In genomic region chrX:9788908-9789307, GRCh38 we compare ENCODE assay signal across 12 cellular contexts. TPM values are rescaled to one million over a fixed set of nuclear protein-coding genes. Genes with fewer than 3 reads are reported as not detected.
A peak's percentile ranks its signal among the peaks of the same experiment; 100 is the strongest.
DNase-seq lines count a peak whose midpoint lies in the region; TF ChIP-seq lines count a peak whose summit lies in the region.
"Had no signal": no experiment of that assay in that cellular context is flagged by ENCODE, and none has a peak within 500 bp of the region (broad histone marks: within the 10 kb centered on the region; RNA-seq: fewer than 3 reads in every experiment).

No MANE protein-coding gene starts in this region.

- H3K27ac ChIP-seq in HUES6 (ENCODE audit: low read depth, low read length): peak overlapping the region; percentile 72; the same call in 1 of the 2 replicates
- H3K27ac ChIP-seq in hepatocyte: peak overlapping the region; percentile 59
- H3K27ac ChIP-seq in prostate gland: peak overlapping the region in 1 of 2 donors; percentile 78
- no peak overlapping the region for H3K27ac ChIP-seq in coronary artery

- H3K36me3 ChIP-seq in HUES6 (ENCODE audit: control insufficient read depth, insufficient read depth, low read length) (no peaks in the 10 kb centered on the region), hepatocyte (replicated peaks; ENCODE audit: insufficient read depth, low read depth) (no peaks in the 10 kb centered on the region), prostate gland (no peaks in the 10 kb centered on the region)

- peaks cover 45% of the 10 kb centered on the region for H3K79me2 ChIP-seq in hepatocyte

- no peak overlapping the region for H2AFZ ChIP-seq in hepatocyte

- H3K9me2 ChIP-seq in hepatocyte (replicated peaks; ENCODE audit: insufficient read depth): no peaks in the 10 kb centered on the region

- H3K27me3 ChIP-seq in HUES6 (ENCODE audit: control insufficient read depth, insufficient read depth, low read length) (peaks cover 6% of the 10 kb centered on the region; the same call in 1 of the 2 replicates), hepatocyte (no peaks in the 10 kb centered on the region), prostate gland (replicated peaks; ENCODE audit: insufficient read depth) (no peaks in the 10 kb centered on the region)

- H3K9me3 ChIP-seq in HUES6 (ENCODE audit: control insufficient read depth, insufficient read depth, low read depth, low read length) (no peaks in the 10 kb centered on the region; the same call in 1 of the 2 replicates), hepatocyte (ENCODE audit: low read depth) (no peaks in the 10 kb centered on the region), prostate gland (no peaks in the 10 kb centered on the region)

- WGBS in hepatocyte (ENCODE audit: low lambda C conversion rate, missing lambda C conversion rate): 26% methylated on average over 2 of the region's 2 CpGs
- 30% methylated on average over 2 of the region's 2 CpGs for WGBS in prostate gland

- intact Hi-C loops in prostate gland (cut with DNase I): no loop called here

- DNase-seq in NCI-H748 treated with DMSO at 0.1 percent for 48 hours (lab: John Stamatoyannopoulos, UW): peak; percentile 66
- DNase-seq in hepatocyte (ENCODE audit: low spot score): peak; percentile 51
- DNase-seq in prostate gland (ENCODE audit: low spot score): peak; percentile 73
- DNase-seq in OCI-M2 (lab: John Stamatoyannopoulos, UW; ENCODE audit: unreplicated experiment): no peak
- DNase-seq in medulla oblongata (ENCODE audit: extremely low spot score): no peak
- DNase-seq in coronary artery (ENCODE audit: low spot score): no peak
- DNase-seq: aorta, DMS 273 treated with DMSO at 0.1 percent for 48 hours, erythroblast, kidney glomerular epithelial cell had no signal

- H3K4me3 ChIP-seq in HUES6 (ENCODE audit: low read depth, low read length): peak overlapping the region; percentile 53
- no peak overlapping the region for H3K4me3 ChIP-seq in hepatocyte
- H3K4me3 ChIP-seq in prostate gland: peak overlapping the region in 1 of 2 donors; percentile 59
- H3K4me3 ChIP-seq in coronary artery: no peak overlapping the region

- H3K4me1 ChIP-seq in HUES6 (ENCODE audit: control insufficient read depth, insufficient read depth, low read length): peaks cover 46% of the 10 kb centered on the region
- peaks cover 8% of the 10 kb centered on the region for H3K4me1 ChIP-seq in hepatocyte (ENCODE audit: insufficient read depth)
- H3K4me1 ChIP-seq in prostate gland (replicated peaks): no peaks in the 10 kb centered on the region

- TF ChIP-seq POLR2A in prostate gland (IDR thresholded peaks at IDR 0.05): no peak

- TF ChIP-seq CTCF in hepatocyte (IDR thresholded peaks at IDR 0.05; ENCODE audit: poor library complexity) (no peak), prostate gland (IDR thresholded peaks at IDR 0.05) (no peak), coronary artery (IDR thresholded peaks at IDR 0.05) (no peak)

- peak overlapping the region; percentile 75 for H3K9ac ChIP-seq in HUES6 (ENCODE audit: low read length)

- no peaks in the 10 kb centered on the region for H4K20me1 ChIP-seq in hepatocyte (ENCODE audit: insufficient read depth, poor library complexity, severe bottlenecking)

- peak overlapping the region; percentile 68 for H3K4me2 ChIP-seq in hepatocyte

RNA-seq across cellular contexts. Expression of gene SHROOM2, which starts 2.7 kb away (rescaled TPM):
- 6.2 and 8.5 TPM in 2 replicates for total RNA-seq in hepatocyte
- 5.6 and 6.9 TPM in 2 replicates for polyA plus RNA-seq in hepatocyte
- total RNA-seq in prostate gland: 10 to 100 TPM; 36.8 to 71.3 TPM
- total RNA-seq: T-helper 2 cell treated with Interferon-gamma antibody and Interleukin-4, amounts not matched to agents 100 ng/mL and 5 ng/mL, for 36 hours had no signal

RNA-seq across cellular contexts. Expression of gene GPR143, which starts 23.3 kb away (rescaled TPM):
- total RNA-seq in hepatocyte (3.0 and 3.2 TPM in 2 replicates), prostate gland (1 to 10 TPM; 2.4 to 3.1 TPM)
- polyA plus RNA-seq in hepatocyte: 9.4 and 9.8 TPM in 2 replicates
- total RNA-seq: T-helper 2 cell treated with Interferon-gamma antibody and Interleukin-4, amounts not matched to agents 100 ng/mL and 5 ng/mL, for 36 hours had no signal

Comparison
In these comparisons a context has a peak if more than half of its experiments do, and no peak if none do; other contexts are left out.
1. H3K27ac ChIP-seq: peak in HUES6 (single experiment) and hepatocyte (single experiment); none in coronary artery (0 of 2).
2. DNase-seq: peak in NCI-H748 treated with DMSO at 0.1 percent for 48 hours (single experiment), hepatocyte (single experiment) and prostate gland (single experiment); none in OCI-M2 (single experiment), medulla oblongata (single experiment) and coronary artery (single experiment).